In genomic region chr11:46121328-46121723, GRCh38 we compare ENCODE assay signal across 8 cellular contexts.
DNase-seq lines count a peak whose midpoint lies in the region; ATAC-seq lines count a peak whose summit lies in the region.

PHF21A (minus strand) TSS chr11:46121454; CDS start chr11:46084219, 37,235 bp downstream.

- DNase-seq in ACHN = peak; percentile 88
- peak; percentile 62 for DNase-seq in NCI-H345 treated with DMSO at 0.1 percent for 48 hours (lab: John Stamatoyannopoulos, UW; ENCODE audit: unreplicated experiment)
- peak; percentile 76 to 85 for DNase-seq in central memory CD8-positive, alpha-beta T cell (ENCODE audit: low spot score in 2 of 2)
- DNase-seq in kidney glomerular epithelial cell (lab: John Stamatoyannopoulos, UW) = peak; percentile 78
- peak; percentile 83 to 84 for DNase-seq in stimulated activated CD4-positive, alpha-beta T cell treated with anti-CD3 and anti-CD28 coated beads, Interleukin-1b, Interleukin-23, amount 100 ng/mL, for 4 hours (ENCODE audit: low read depth in 2 of 2)

- H3K27me3 Mint-ChIP-seq in central memory CD8-positive, alpha-beta T cell = no peaks in the 10 kb centered on the region

- in situ Hi-C loops in ACHN (cut with HindIII; ENCODE audit: low pct_ligation_motif_present, low pct_unique_long_range_greater_than_20kb, low sequenced_read_pairs) = no loop called here

- ATAC-seq in GM18870 (IDR thresholded peaks at IDR 0.05; ENCODE audit: unreplicated experiment) = peak; percentile 33
- ATAC-seq in HG03108 (IDR thresholded peaks at IDR 0.05; ENCODE audit: unreplicated experiment) = peak; percentile 54
- peak; percentile 70 to 72 for ATAC-seq in activated CD4-positive, CD25-positive, alpha-beta regulatory T cell treated with anti-CD3 and anti-CD28 coated beads, Interleukin-2, amount 50 U/mL, for 24 hours
- peak; percentile 68 for ATAC-seq in central memory CD8-positive, alpha-beta T cell (replicated peaks; ENCODE audit: extremely low read depth, poor library complexity, severe bottlenecking)

- no peaks in the 10 kb centered on the region for H3K9me3 Mint-ChIP-seq in central memory CD8-positive, alpha-beta T cell

- H3K4me1 Mint-ChIP-seq in central memory CD8-positive, alpha-beta T cell = peaks cover 32% of the 10 kb centered on the region

- peak within 1 kb of the TSS; percentile 97 for H3K27ac Mint-ChIP-seq in central memory CD8-positive, alpha-beta T cell (ENCODE audit: low read depth)

- H3K4me3 Mint-ChIP-seq in central memory CD8-positive, alpha-beta T cell = peak within 1 kb of the TSS; percentile 98

- peaks cover 23% of the 10 kb centered on the region for H3K36me3 Mint-ChIP-seq in central memory CD8-positive, alpha-beta T cell (ENCODE audit: insufficient read depth)

Comparison
In these comparisons a context has a peak if more than half of its experiments do, and no peak if none do; other contexts are left out.
1. Peak in every context shown above with its lines: DNase-seq and ATAC-seq.